8 cellular contexts compared by ENCODE assay signal in genomic region chr3:160755776-160756304, GRCh38. TPM values are rescaled to one million over a fixed set of nuclear protein-coding genes. Genes with fewer than 3 reads are reported as not detected.
A peak's percentile ranks its signal among the peaks of the same experiment; 100 is the strongest.
DNase-seq lines count a peak whose midpoint lies in the region; ATAC-seq and TF ChIP-seq lines count a peak whose summit lies in the region.

Gene PPM1L, plus strand, starts transcription at chr3:160756231.

- H3K4me1 ChIP-seq in left lung: peaks cover 0 to 29% of the 10 kb centered on the region in 2 donors

- DNase-seq in NCI-H524 (lab: John Stamatoyannopoulos, UW) (peak; percentile 66 to 76), NCI-H524 treated with DMSO at 0.1 percent for 48 hours (lab: John Stamatoyannopoulos, UW) (no peak), NCI-H1105 (lab: John Stamatoyannopoulos, UW) (peak; percentile 82), coronary artery (ENCODE audit: low spot score) (peak; percentile 84), left lung (peak; percentile 72 to 95)
- peak; percentile 25 to 33 for DNase-seq in activated CD4-positive, alpha-beta T cell treated with anti-CD3 and anti-CD28 coated beads for 24 hours (ENCODE audit: low read depth in 2 of 2)
- peak; percentile 60 for DNase-seq in stimulated activated CD4-positive, alpha-beta T cell treated with anti-CD3 and anti-CD28 coated beads, Interleukin-4, amount 100 ng/mL, for 1 hour

- peak within 1 kb of the TSS; percentile 91 for H3K4me3 ChIP-seq in coronary artery
- peak within 1 kb of the TSS; percentile 69 to 79 for H3K4me3 ChIP-seq in left lung

- TF ChIP-seq CTCF in coronary artery (IDR thresholded peaks at IDR 0.05) (no peak), left lung (IDR thresholded peaks at IDR 0.05) (no peak)

- H3K27ac ChIP-seq in coronary artery (peak within 1 kb of the TSS; percentile 93 to 95), left lung (peak within 1 kb of the TSS; percentile 93 to 96)

- peak; percentile 43 for ATAC-seq in HG02678 (IDR thresholded peaks at IDR 0.05; ENCODE audit: unreplicated experiment)
- ATAC-seq in left lung: peak; percentile 57

- no peaks in the 10 kb centered on the region for H3K9me3 ChIP-seq in left lung

- H3K27me3 ChIP-seq in left lung: peaks cover 0 to 11% of the 10 kb centered on the region in 2 donors

- intact Hi-C loops in left lung (cut with DNase I): no loop called here

- no peaks in the 10 kb centered on the region for H3K36me3 ChIP-seq in left lung

RNA-seq across cellular contexts. Expression of gene PPM1L, which starts in this region (rescaled TPM):
- total RNA-seq in left lung: 10 to 100 TPM; 12.0 to 12.7 TPM
